1 cellular context compared by ENCODE assay signal in the genomic region with DNA sequence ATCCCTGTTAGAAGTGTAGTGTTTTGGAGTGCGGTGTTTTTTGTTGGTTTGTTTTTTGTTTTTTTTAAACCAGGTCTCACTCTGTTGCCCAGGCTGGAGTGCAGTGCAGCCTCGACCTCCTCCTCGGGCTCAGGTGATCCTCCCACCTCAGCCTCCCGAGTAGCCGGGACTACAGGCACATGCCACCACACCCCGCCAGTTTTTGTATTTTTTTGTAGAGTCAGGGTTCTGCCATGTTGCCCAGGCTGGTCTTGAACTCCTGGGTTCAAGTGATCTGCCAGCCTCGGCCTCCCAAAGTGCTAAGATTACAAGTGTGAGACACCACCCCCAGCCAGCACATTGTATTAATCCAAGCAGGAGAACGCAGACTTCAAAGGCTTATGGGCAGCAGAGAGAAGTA.
TF ChIP-seq lines count a peak whose summit lies in the region.

No MANE protein-coding gene starts in this region.

TF ChIP-seq in IMR-90, 13 proteins besides CTCF, POLR2A, EP300 and RAD21 (continued from another document):
- no peak for TF ChIP-seq BHLHE40 (IDR thresholded peaks at IDR 0.05; ENCODE audit: low read depth, low read length)
- no peak for TF ChIP-seq RFX5 (IDR thresholded peaks at IDR 0.05; ENCODE audit: low read depth, low read length)
- TF ChIP-seq, protein P1, sequence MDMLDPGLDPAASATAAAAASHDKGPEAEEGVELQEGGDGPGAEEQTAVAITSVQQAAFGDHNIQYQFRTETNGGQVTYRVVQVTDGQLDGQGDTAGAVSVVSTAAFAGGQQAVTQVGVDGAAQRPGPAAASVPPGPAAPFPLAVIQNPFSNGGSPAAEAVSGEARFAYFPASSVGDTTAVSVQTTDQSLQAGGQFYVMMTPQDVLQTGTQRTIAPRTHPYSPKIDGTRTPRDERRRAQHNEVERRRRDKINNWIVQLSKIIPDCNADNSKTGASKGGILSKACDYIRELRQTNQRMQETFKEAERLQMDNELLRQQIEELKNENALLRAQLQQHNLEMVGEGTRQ (IDR thresholded peaks at IDR 0.05; ENCODE audit: low read depth, low read length), result no peak
- TF ChIP-seq MAFK (IDR thresholded peaks at IDR 0.05; ENCODE audit: low read depth, low read length), result no peak
- no peak for TF ChIP-seq MAZ (IDR thresholded peaks at IDR 0.05; ENCODE audit: borderline replicate concordance, low read depth, low read length)
- no peak for TF ChIP-seq NFE2L2 (IDR thresholded peaks at IDR 0.05; ENCODE audit: low read depth, low read length)
- TF ChIP-seq SMC3 (IDR thresholded peaks at IDR 0.05; ENCODE audit: low read depth, low read length), result no peak
- TF ChIP-seq CEBPB (IDR thresholded peaks at IDR 0.05; ENCODE audit: low read depth, low read length), result no peak
- TF ChIP-seq, protein P2, sequence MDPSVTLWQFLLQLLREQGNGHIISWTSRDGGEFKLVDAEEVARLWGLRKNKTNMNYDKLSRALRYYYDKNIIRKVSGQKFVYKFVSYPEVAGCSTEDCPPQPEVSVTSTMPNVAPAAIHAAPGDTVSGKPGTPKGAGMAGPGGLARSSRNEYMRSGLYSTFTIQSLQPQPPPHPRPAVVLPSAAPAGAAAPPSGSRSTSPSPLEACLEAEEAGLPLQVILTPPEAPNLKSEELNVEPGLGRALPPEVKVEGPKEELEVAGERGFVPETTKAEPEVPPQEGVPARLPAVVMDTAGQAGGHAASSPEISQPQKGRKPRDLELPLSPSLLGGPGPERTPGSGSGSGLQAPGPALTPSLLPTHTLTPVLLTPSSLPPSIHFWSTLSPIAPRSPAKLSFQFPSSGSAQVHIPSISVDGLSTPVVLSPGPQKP (IDR thresholded peaks at IDR 0.05; ENCODE audit: borderline replicate concordance, low read depth, low read length), result no peak
- TF ChIP-seq MXI1 (IDR thresholded peaks at IDR 0.05; ENCODE audit: borderline replicate concordance, low read depth, low read length), result no peak
- no peak for TF ChIP-seq FOS (IDR thresholded peaks at IDR 0.05; ENCODE audit: low read depth, low read length)
- no peak for TF ChIP-seq RCOR1 (IDR thresholded peaks at IDR 0.05; ENCODE audit: insufficient replicate concordance, low read length)
